In genomic region chr12:120759591-120760348, GRCh38 we compare ENCODE assay signal across 11 cellular contexts. TPM values are rescaled to one million over a fixed set of nuclear protein-coding genes. Genes with fewer than 3 reads are reported as not detected.
DNase-seq lines count a peak whose midpoint lies in the region; ATAC-seq and TF ChIP-seq lines count a peak whose summit lies in the region.
"Had no signal": no experiment of that assay in that cellular context is flagged by ENCODE, and none has a peak within 500 bp of the region (broad histone marks: within the 10 kb centered on the region; RNA-seq: fewer than 3 reads in every experiment).

No MANE protein-coding gene starts in this region.

- H3K27ac Mint-ChIP-seq in activated CD4-positive, alpha-beta T cell treated with anti-CD3 and anti-CD28 coated beads for 36 hours, result peak overlapping the region; percentile 63
- H3K27ac Mint-ChIP-seq in WTC11, result peak overlapping the region; percentile 60; the same call in 1 of the 2 replicates
- H3K27ac Mint-ChIP-seq: stimulated activated effector memory CD8-positive, alpha-beta T cell treated with anti-CD3 and anti-CD28 coated beads, Interleukin-12 subunit alpha, Interleukin-12 subunit beta, amount 100 ng/mL, for 72 hours had no signal

- no peak overlapping the region for H3K14ac ChIP-seq in neuronal stem cell (ENCODE audit: low read length)

- no peaks in the 10 kb centered on the region for H3K9me3 ChIP-seq in neuronal stem cell (replicated peaks in 1 of 2; ENCODE audit: control insufficient read depth in 2 of 2, insufficient read depth in 1 of 2, low read depth in 1 of 2, low read length in 2 of 2)
- H3K9me3 ChIP-seq: A549 had no signal

- no peak overlapping the region for H3K4me3 Mint-ChIP-seq in activated CD4-positive, alpha-beta T cell treated with anti-CD3 and anti-CD28 coated beads for 36 hours
- H3K4me3 Mint-ChIP-seq in WTC11, result no peak overlapping the region
- H3K4me3 Mint-ChIP-seq: immature natural killer cell; stimulated activated effector memory CD8-positive, alpha-beta T cell treated with anti-CD3 and anti-CD28 coated beads, Interleukin-12 subunit alpha, Interleukin-12 subunit beta, amount 100 ng/mL, for 72 hours had no signal

- no peak overlapping the region for H4K8ac ChIP-seq in neuronal stem cell (ENCODE audit: low read depth, low read length)

- intact Hi-C loops in activated CD4-positive, alpha-beta T cell treated with anti-CD3 and anti-CD28 coated beads for 36 hours (cut with DNase I, micrococcal nuclease), result no loop called here

- H3K4me1 Mint-ChIP-seq in activated CD4-positive, alpha-beta T cell treated with anti-CD3 and anti-CD28 coated beads for 36 hours, result peaks cover 19% of the 10 kb centered on the region
- peaks cover 18% of the 10 kb centered on the region for H3K4me1 Mint-ChIP-seq in WTC11
- H3K4me1 Mint-ChIP-seq: immature natural killer cell; stimulated activated effector memory CD8-positive, alpha-beta T cell treated with anti-CD3 and anti-CD28 coated beads, Interleukin-12 subunit alpha, Interleukin-12 subunit beta, amount 100 ng/mL, for 72 hours had no signal

- no peak overlapping the region for H2AK5ac ChIP-seq in neuronal stem cell (ENCODE audit: low read depth, low read length)

- no peak overlapping the region for H3K4me3 ChIP-seq in neuronal stem cell (ENCODE audit: low read length in 2 of 2)
- H3K4me3 ChIP-seq: A549 had no signal

- no peak for TF ChIP-seq CTCF in WTC11 (IDR thresholded peaks at IDR 0.05)

- no peak for ATAC-seq in activated CD4-positive, alpha-beta T cell treated with anti-CD3 and anti-CD28 coated beads for 36 hours
- peak; percentile 38 for ATAC-seq in WTC11
- ATAC-seq in HG03045 (IDR thresholded peaks at IDR 0.05; ENCODE audit: unreplicated experiment), result no peak
- ATAC-seq in GM18867 (IDR thresholded peaks at IDR 0.05; ENCODE audit: unreplicated experiment), result no peak
- ATAC-seq: A549 had no signal

- H3K36me3 ChIP-seq in neuronal stem cell (replicated peaks in 1 of 2; ENCODE audit: control insufficient read depth in 2 of 2, insufficient read depth in 2 of 2, low read length in 2 of 2), result peaks cover 8 to 50% of the 10 kb centered on the region in 2 donors

- no CpG with 5 or more reads among the region's 27 CpGs for WGBS in neuronal stem cell (ENCODE audit: extremely low coverage in 2 of 2, insufficient read length in 2 of 2, insufficient replicate concordance in 1 of 2), 2 donors

- peaks cover 5 to 9% of the 10 kb centered on the region in 2 donors for H3K4me1 ChIP-seq in neuronal stem cell (ENCODE audit: control insufficient read depth in 2 of 2, insufficient read depth in 1 of 2, low read depth in 1 of 2, low read length in 2 of 2)
- H3K4me1 ChIP-seq: A549 had no signal

- CTCF ChIA-PET in activated CD4-positive, alpha-beta T cell treated with anti-CD3 and anti-CD28 coated beads for 36 hours (lab: Charles Lee), result interaction anchor here (0.8 to 2.2 kb wide), 3 partner anchors 72 to 212 kb away, joined by 3 to 5 read pairs (median 3); no protein-coding TSS in a partner anchor
- CTCF ChIA-PET in WTC11 (lab: Charles Lee), result interaction anchor here (0.6 to 1.0 kb wide), 4 partner anchors 111 to 212 kb away, joined by 3 to 5 read pairs (median 3); no protein-coding TSS in a partner anchor

- POLR2A ChIA-PET in activated CD4-positive, alpha-beta T cell treated with anti-CD3 and anti-CD28 coated beads for 36 hours (lab: Charles Lee), result no interaction called here
- POLR2A ChIA-PET in WTC11 (lab: Charles Lee), result no interaction called here

- H3K27me3 ChIP-seq in neuronal stem cell (ENCODE audit: control insufficient read depth in 3 of 3, insufficient read depth in 3 of 3, low read depth in 1 of 3, low read length in 3 of 3), result no peaks in the 10 kb centered on the region

- no peak overlapping the region for H3K4ac ChIP-seq in neuronal stem cell (ENCODE audit: low read length)

- no peak for DNase-seq in activated CD4-positive, alpha-beta T cell treated with anti-CD3 and anti-CD28 coated beads for 36 hours
- DNase-seq in activated CD4-positive, alpha-beta T cell treated with anti-CD3 and anti-CD28 coated beads for 4 hours, result no peak
- peak; percentile 92 for DNase-seq in NCI-H146 (lab: John Stamatoyannopoulos, UW)
- DNase-seq in WTC11 (ENCODE audit: low spot score), result no peak
- DNase-seq in neuronal stem cell (ENCODE audit: low spot score), result no peak
- no peak for DNase-seq in OCI-M1 (lab: John Stamatoyannopoulos, UW)
- DNase-seq: immature natural killer cell had no signal

- no peaks in the 10 kb centered on the region for H3K27me3 Mint-ChIP-seq in activated CD4-positive, alpha-beta T cell treated with anti-CD3 and anti-CD28 coated beads for 36 hours
- H3K27me3 Mint-ChIP-seq in WTC11 (ENCODE audit: low read depth), result no peaks in the 10 kb centered on the region

- no peak overlapping the region for H2BK12ac ChIP-seq in neuronal stem cell (ENCODE audit: low read length)

- H3K79me1 ChIP-seq in neuronal stem cell (ENCODE audit: low read depth, low read length), result no peaks in the 10 kb centered on the region

- H3K9me3 Mint-ChIP-seq in activated CD4-positive, alpha-beta T cell treated with anti-CD3 and anti-CD28 coated beads for 36 hours (ENCODE audit: low read depth), result peaks cover 5% of the 10 kb centered on the region
- H3K9me3 Mint-ChIP-seq in WTC11, result peaks cover 9% of the 10 kb centered on the region
- H3K9me3 Mint-ChIP-seq: stimulated activated effector memory CD8-positive, alpha-beta T cell treated with anti-CD3 and anti-CD28 coated beads, Interleukin-12 subunit alpha, Interleukin-12 subunit beta, amount 100 ng/mL, for 72 hours had no signal

- H2BK5ac ChIP-seq in neuronal stem cell (ENCODE audit: low read length), result peak overlapping the region; percentile 2

- H2BK15ac ChIP-seq in neuronal stem cell (ENCODE audit: low read length), result no peak overlapping the region

- no peak overlapping the region for H3K18ac ChIP-seq in neuronal stem cell (ENCODE audit: low read length)

- no peak overlapping the region for H4K91ac ChIP-seq in neuronal stem cell (ENCODE audit: low read depth, low read length, poor library complexity)

- peaks cover 14% of the 10 kb centered on the region for H3K36me3 Mint-ChIP-seq in activated CD4-positive, alpha-beta T cell treated with anti-CD3 and anti-CD28 coated beads for 36 hours (ENCODE audit: low read depth)
- peaks cover 9% of the 10 kb centered on the region for H3K36me3 Mint-ChIP-seq in WTC11

- H2BK120ac ChIP-seq in neuronal stem cell (ENCODE audit: low read depth, low read length), result no peak overlapping the region

- H3K27ac ChIP-seq in neuronal stem cell (replicated peaks; ENCODE audit: low read length), result no peak overlapping the region
- H3K27ac ChIP-seq: A549 had no signal

- H3K4me2 ChIP-seq in neuronal stem cell (ENCODE audit: insufficient read depth, low read length, poor library complexity, severe bottlenecking), result no peak overlapping the region
- H3K4me2 ChIP-seq: A549 had no signal

- H3K23ac ChIP-seq in neuronal stem cell (ENCODE audit: low read depth, low read length, poor library complexity), result peak overlapping the region; percentile 32

- H2AFZ ChIP-seq in neuronal stem cell (ENCODE audit: low read length), result no peak overlapping the region

- no peak overlapping the region for H3K9ac ChIP-seq in neuronal stem cell (ENCODE audit: low read depth, low read length, poor library complexity)

TF ChIP-seq in WTC11, 78 proteins besides CTCF, POLR2A, EP300 and RAD21 (continues in another document):
- TF ChIP-seq ZNF232 (CRISPR knock-in tag; IDR thresholded peaks at IDR 0.05) (no peak), ZNF317 (CRISPR knock-in tag; IDR thresholded peaks at IDR 0.05; ENCODE audit: borderline replicate concordance, low read depth) (no peak), GTF2I (CRISPR knock-in tag; conservative IDR thresholded peaks at IDR 0.05) (no peak), NFE2L1 (CRISPR knock-in tag; IDR thresholded peaks at IDR 0.05) (no peak), HMGA2 (CRISPR knock-in tag; IDR thresholded peaks at IDR 0.05) (no peak), ZNF263 (CRISPR knock-in tag; IDR thresholded peaks at IDR 0.05; ENCODE audit: low read depth) (no peak), ZNF532 (CRISPR knock-in tag; IDR thresholded peaks at IDR 0.05; ENCODE audit: borderline replicate concordance) (no peak), IRF2 (CRISPR knock-in tag; IDR thresholded peaks at IDR 0.05; ENCODE audit: borderline replicate concordance, low read depth) (no peak)

RNA-seq across cellular contexts. Expression of gene ACADS, which starts 34.1 kb away (rescaled TPM):
- total RNA-seq in activated CD4-positive, alpha-beta T cell treated with anti-CD3 and anti-CD28 coated beads for 36 hours, result 10 to 100 TPM; 10.1 to 17.4 TPM
- total RNA-seq in WTC11 (2021), result 11.0 to 12.6 TPM (median 11.6 TPM) in 3 replicates
- polyA plus RNA-seq in neuronal stem cell (2013, experiment 1 of 2), result 2.0 TPM
- 2.2 TPM for polyA plus RNA-seq in neuronal stem cell (2013, experiment 2 of 2)

RNA-seq across cellular contexts. Expression of gene UNC119B, which starts 49.5 kb away (rescaled TPM):
- total RNA-seq in activated CD4-positive, alpha-beta T cell treated with anti-CD3 and anti-CD28 coated beads for 36 hours, result 10 to 100 TPM; 20.1 to 26.6 TPM
- total RNA-seq in WTC11 (2021), result 49.9 to 53.3 TPM (median 50.3 TPM) in 3 replicates
- polyA plus RNA-seq in neuronal stem cell (2013, experiment 1 of 2), result 41.3 TPM
- polyA plus RNA-seq in neuronal stem cell (2013, experiment 2 of 2), result 43.0 TPM
